In genomic region chr2:212727751-212728150, GRCh38 we compare ENCODE assay signal across 11 cellular contexts.
DNase-seq lines count a peak whose midpoint lies in the region; ATAC-seq lines count a peak whose summit lies in the region.
"Had no signal": no experiment of that assay in that cellular context is flagged by ENCODE, and none has a peak within 500 bp of the region (broad histone marks: within the 10 kb centered on the region; RNA-seq: fewer than 3 reads in every experiment).

No MANE protein-coding gene starts in this region.

- no peak for DNase-seq in activated CD4-positive, CD25-positive, alpha-beta regulatory T cell treated with anti-CD3 and anti-CD28 coated beads, Interleukin-2, amount 50 U/mL, for 72 hours
- DNase-seq in left lobe of liver (ENCODE audit: low spot score), result no peak
- no peak for DNase-seq in mesenteric fat pad (ENCODE audit: low spot score)
- no peak for DNase-seq in stimulated activated CD4-positive, alpha-beta T cell treated with anti-CD3 and anti-CD28 coated beads, Interleukin-1b, Interleukin-23, amount 100 ng/mL, for 48 hours
- DNase-seq in globus pallidus (ENCODE audit: low spot score), result no peak
- DNase-seq: 8988T; activated CD4-positive, alpha-beta T cell treated with anti-CD3 and anti-CD28 coated beads for 4 hours; NCI-H1105 had no signal

- ATAC-seq in activated CD4-positive, CD25-positive, alpha-beta regulatory T cell treated with anti-CD3 and anti-CD28 coated beads, Interleukin-2, amount 50 U/mL, for 24 hours, result peak; percentile 84 to 90
- ATAC-seq in GM21576 (IDR thresholded peaks at IDR 0.05; ENCODE audit: unreplicated experiment) (peak; percentile 52), HG03280 (IDR thresholded peaks at IDR 0.05; ENCODE audit: unreplicated experiment) (peak; percentile 70), left lobe of liver (peak; percentile 38)
